Comparison of ENCODE assay signal across 16 cellular contexts in the genomic region with DNA sequence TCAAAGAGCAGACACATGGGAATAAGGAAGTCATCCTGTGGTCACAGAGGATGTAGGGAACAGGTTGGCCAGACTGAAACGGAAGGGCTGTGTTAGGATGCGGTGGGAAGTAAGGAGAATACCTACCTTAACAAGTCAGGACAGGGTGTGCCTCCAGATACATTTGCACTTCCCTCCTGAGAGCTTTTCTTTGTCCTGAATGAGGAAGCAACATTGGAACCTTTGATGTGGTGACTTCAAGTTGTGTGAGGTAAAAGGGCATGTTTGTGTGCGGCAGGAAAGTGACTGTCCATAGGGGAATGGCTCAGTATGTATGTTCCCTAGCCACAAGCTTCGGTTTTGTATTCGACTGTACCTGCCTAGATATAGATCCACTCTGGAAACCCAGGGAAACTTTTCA. TPM values are rescaled to one million over a fixed set of nuclear protein-coding genes. Genes with fewer than 3 reads are reported as not detected.
DNase-seq lines count a peak whose midpoint lies in the region; ATAC-seq, FAIRE-seq and TF ChIP-seq lines count a peak whose summit lies in the region.
"Had no signal": no experiment of that assay in that cellular context is flagged by ENCODE, and none has a peak within 500 bp of the region (broad histone marks: within the 10 kb centered on the region; RNA-seq: fewer than 3 reads in every experiment).

No MANE protein-coding gene starts in this region.

- no peaks in the 10 kb centered on the region for H3K36me3 ChIP-seq in GM12878 (ENCODE audit: control insufficient read depth in 2 of 2, insufficient read depth in 2 of 2, low read length in 1 of 2)
- H3K36me3 ChIP-seq: BE2C had no signal

- H3K4me3 Mint-ChIP-seq in activated CD4-positive, alpha-beta T cell treated with anti-CD3 and anti-CD28 coated beads, Interleukin-2, amount 10 ng/mL, durations not matched to agents 7 days and 5 days: no peak overlapping the region
- H3K4me3 Mint-ChIP-seq: CD8-positive, alpha-beta memory T cell had no signal

- H3K4me2 ChIP-seq in GM12878 (ENCODE audit: control insufficient read depth, insufficient read depth): no peak overlapping the region

- ATAC-seq in GM12878 (no peak; the same call in 2 of the 3 replicates), HG03354 (IDR thresholded peaks at IDR 0.05; ENCODE audit: poor library complexity, severe bottlenecking, unreplicated experiment) (no peak), GM19023 (IDR thresholded peaks at IDR 0.05; ENCODE audit: unreplicated experiment) (no peak)
- ATAC-seq: HepG2 had no signal

- H3K9ac ChIP-seq in GM12878 (ENCODE audit: control insufficient read depth, insufficient read depth, low read length): no peak overlapping the region

- peak; percentile 5 for DNase-seq in HT1080 (ENCODE audit: low read depth)
- DNase-seq in GM12878 (ENCODE audit: low read depth, low spot score): no peak
- DNase-seq in islet precursor cell: peak; percentile 56
- DNase-seq in AG08396 (ENCODE audit: low spot score): no peak
- DNase-seq in activated CD4-positive, alpha-beta T cell treated with anti-CD3 and anti-CD28 coated beads, Interleukin-2, amount 10 ng/mL, durations not matched to agents 7 days and 5 days: no peak
- DNase-seq: BE2C; Caco-2; CD8-positive, alpha-beta memory T cell; DMS53; GF-D8 had no signal

- H3K4me1 ChIP-seq in GM12878 (ENCODE audit: control insufficient read depth, insufficient read depth, low read length): no peaks in the 10 kb centered on the region; the same call in 1 of the 2 replicates
- H3K4me1 ChIP-seq: Caco-2 had no signal

- CTCF ChIA-PET in GM12878 (lab: Yijun Ruan, JAX): interaction anchor here (0.9 to 9.9 kb wide), 6 partner anchors 19 to 170 kb away, joined by 3 to 440 read pairs (median 3); no protein-coding TSS in a partner anchor
- CTCF ChIA-PET in activated CD4-positive, alpha-beta T cell treated with anti-CD3 and anti-CD28 coated beads, Interleukin-2, amount 10 ng/mL, durations not matched to agents 7 days and 5 days (lab: Charles Lee): no interaction called here

- in situ Hi-C loops in GM12878 (cut with MboI): loop anchor here (5.0 kb wide), 1 partner anchor 173 kb away; no protein-coding TSS in a partner anchor

- POLR2A ChIA-PET in GM12878 (lab: Charles Lee): interaction anchor here (0.5 to 2.2 kb wide), 3 partner anchors 165 to 170 kb away, joined by 3 to 10 read pairs (median 4); no protein-coding TSS in a partner anchor
- POLR2A ChIA-PET in activated CD4-positive, alpha-beta T cell treated with anti-CD3 and anti-CD28 coated beads, Interleukin-2, amount 10 ng/mL, durations not matched to agents 7 days and 5 days (lab: Charles Lee): no interaction called here

- H3K79me2 ChIP-seq in GM12878 (ENCODE audit: control insufficient read depth, insufficient read depth, low read length): no peaks in the 10 kb centered on the region

- TF ChIP-seq EP300 in GM12878 (IDR thresholded peaks at IDR 0.05; ENCODE audit: borderline replicate concordance in 1 of 2, control insufficient read depth in 1 of 2, low read depth in 2 of 2, low read length in 2 of 2): no peak

- WGBS in GM12878 (ENCODE audit: insufficient coverage, insufficient replicate concordance, low lambda C conversion rate, missing lambda C conversion rate): 26% methylated on average over 5 of the region's 5 CpGs

- no peaks in the 10 kb centered on the region for H3K36me3 Mint-ChIP-seq in activated CD4-positive, alpha-beta T cell treated with anti-CD3 and anti-CD28 coated beads, Interleukin-2, amount 10 ng/mL, durations not matched to agents 7 days and 5 days (ENCODE audit: low read depth)
- H3K36me3 Mint-ChIP-seq: CD8-positive, alpha-beta memory T cell had no signal

- RAD21 ChIA-PET in GM12878 (lab: Charles Lee; ENCODE audit: unreplicated experiment): interaction anchor here (0.9 to 1.7 kb wide), 4 partner anchors 10 to 200 kb away, joined by 3 to 23 read pairs (median 4); no protein-coding TSS in a partner anchor

- H2AFZ ChIP-seq in GM12878 (ENCODE audit: control insufficient read depth, low read depth, low read length): no peak overlapping the region

- H3K27me3 ChIP-seq in GM12878 (replicated peaks in 1 of 2; ENCODE audit: control insufficient read depth in 2 of 2, insufficient read depth in 2 of 2, low read length in 1 of 2): no peaks in the 10 kb centered on the region
- H3K27me3 ChIP-seq: BE2C had no signal

- SMC1A ChIA-PET in GM12878 (lab: Charles Lee; ENCODE audit: uncharacterized antibody, unreplicated experiment): interaction anchor here (0.6 to 8.9 kb wide), 4 partner anchors 136 to 272 kb away, joined by 3 to 530 read pairs (median 4); no protein-coding TSS in a partner anchor

- no peak for TF ChIP-seq POLR2A in GM12878 (IDR thresholded peaks at IDR 0.05; ENCODE audit: low read depth, low read length)

- intact Hi-C loops in GM12878 (cut with micrococcal nuclease; ENCODE audit: unreplicated experiment): loop anchor here (10.0 kb wide), 2 partner anchors 135 to 525 kb away; no protein-coding TSS in a partner anchor

- no peaks in the 10 kb centered on the region for H3K4me1 Mint-ChIP-seq in activated CD4-positive, alpha-beta T cell treated with anti-CD3 and anti-CD28 coated beads, Interleukin-2, amount 10 ng/mL, durations not matched to agents 7 days and 5 days
- H3K4me1 Mint-ChIP-seq: CD8-positive, alpha-beta memory T cell had no signal

- no peaks in the 10 kb centered on the region for H3K9me3 ChIP-seq in GM12878 (replicated peaks; ENCODE audit: control insufficient read depth, insufficient read depth, low read length)
- H3K9me3 ChIP-seq: BE2C, Caco-2 had no signal

- no peak overlapping the region for H3K27ac Mint-ChIP-seq in activated CD4-positive, alpha-beta T cell treated with anti-CD3 and anti-CD28 coated beads, Interleukin-2, amount 10 ng/mL, durations not matched to agents 7 days and 5 days
- H3K27ac Mint-ChIP-seq: CD8-positive, alpha-beta memory T cell had no signal

- no peak overlapping the region for H3K27ac ChIP-seq in GM12878 (ENCODE audit: control insufficient read depth, insufficient read depth)

- BruUV-seq in GM12878 (replicated peaks; lab: Mats Ljungman, UMichigan): no TSS peak

- H3K27me3 Mint-ChIP-seq in activated CD4-positive, alpha-beta T cell treated with anti-CD3 and anti-CD28 coated beads, Interleukin-2, amount 10 ng/mL, durations not matched to agents 7 days and 5 days: no peaks in the 10 kb centered on the region

- H4K20me1 ChIP-seq in GM12878 (ENCODE audit: control insufficient read depth, insufficient read depth): no peaks in the 10 kb centered on the region

- peaks cover 2% of the 10 kb centered on the region for H3K9me3 Mint-ChIP-seq in activated CD4-positive, alpha-beta T cell treated with anti-CD3 and anti-CD28 coated beads, Interleukin-2, amount 10 ng/mL, durations not matched to agents 7 days and 5 days

- no peak for FAIRE-seq in GM12878 (lab: Jason Lieb, UNC)
- FAIRE-seq: A204.1, H54, HepG2, HTR-8/SVneo had no signal

- no peak for TF ChIP-seq RAD21 in GM12878 (IDR thresholded peaks at IDR 0.05; ENCODE audit: insufficient read depth, low read depth, low read length)

- no peak overlapping the region for H3K4me3 ChIP-seq in GM12878

- no peak for TF ChIP-seq CTCF in GM12878 (IDR thresholded peaks at IDR 0.05 in 2 of 3, conservative IDR thresholded peaks at IDR 0.05 in 1 of 3; ENCODE audit: control insufficient read depth in 2 of 3, extremely low read depth in 1 of 3, insufficient read depth in 1 of 3, low read depth in 3 of 3, low read length in 3 of 3)

TF ChIP-seq in GM12878, 131 proteins besides CTCF, POLR2A, EP300 and RAD21 (continues in another document):
- TF ChIP-seq SMARCA5 (IDR thresholded peaks at IDR 0.05): no peak
- no peak for TF ChIP-seq MYB (IDR thresholded peaks at IDR 0.05; ENCODE audit: borderline replicate concordance, low read depth, low read length)
- TF ChIP-seq POLR2AphosphoS5 (IDR thresholded peaks at IDR 0.05; ENCODE audit: low read length): no peak
- TF ChIP-seq ESRRA (IDR thresholded peaks at IDR 0.05; ENCODE audit: low read length): no peak
- TF ChIP-seq HDAC2 (IDR thresholded peaks at IDR 0.05): no peak
- no peak for TF ChIP-seq YBX1 (IDR thresholded peaks at IDR 0.05)
- no peak for TF ChIP-seq SIN3A (IDR thresholded peaks at IDR 0.05; ENCODE audit: low read depth, low read length)
- TF ChIP-seq CBX3 (IDR thresholded peaks at IDR 0.05; ENCODE audit: borderline replicate concordance, low read depth): no peak
- TF ChIP-seq BRCA1 (IDR thresholded peaks at IDR 0.05; ENCODE audit: low read depth, low read length): no peak
- no peak for TF ChIP-seq PAX8 (IDR thresholded peaks at IDR 0.05)

RNA-seq across cellular contexts. Expression of gene LRRTM1, which starts 24.9 kb away (rescaled TPM):
- not detected in 2 replicates for total RNA-seq in HT1080 (2014; rRNA removed; shearing (Covaris generic))
- 0.37 TPM in 1 of 2 replicates, not detected in the other for polyA plus RNA-seq in HT1080 (2015; cell fraction: cytosol; rRNA removed)
- not detected in 2 replicates for polyA plus RNA-seq in HT1080 (2015; cell fraction: nucleus; rRNA removed)
- not detected in 2 replicates for total RNA-seq in GM12878 (2013; cell fraction: nucleolus; rRNA removed)
- total RNA-seq in GM12878 (2014; rRNA removed) (not detected in 2 replicates), GM12878 (2014; rRNA removed; fragmentation: Illumina TruSeq; extraction: Trizol) (not detected in 2 replicates), GM12878 (2021) (not detected in 2 replicates)
- polyA plus RNA-seq in GM12878 (2011; ENCODE audit: low read depth): not detected
- polyA plus RNA-seq in GM12878 (2011; rRNA removed) (not detected in 2 replicates), GM12878 (2014; fragmentation: Illumina TruSeq; extraction: Trizol) (not detected in 2 replicates), GM12878 (2014; fragmentation: Nextera tagmentation; extraction: Ambion mirVana) (not detected), GM12878 (2014; rRNA removed) (not detected in 2 replicates), GM12878 (2016; fragmentation: Nextera tagmentation; extraction: Ambion mirVana) (not detected)
- not detected in 2 replicates for polyA plus RNA-seq in GM12878 (2011; cell fraction: cytosol; rRNA removed)
- polyA plus RNA-seq in GM12878 (2011; cell fraction: nucleus; rRNA removed): not detected in 2 replicates
- not detected in 2 replicates for polyA plus RNA-seq in GM12878 (2012)
- not detected in 2 replicates for polyA minus RNA-seq in GM12878 (2011; rRNA and poly(A)+ RNA removed)
- not detected in 2 replicates for polyA minus RNA-seq in GM12878 (2011; cell fraction: cytosol; rRNA and poly(A)+ RNA removed)
- polyA minus RNA-seq in GM12878 (2011; cell fraction: nucleus; rRNA and poly(A)+ RNA removed): not detected in 2 replicates
- total RNA-seq in activated CD4-positive, alpha-beta T cell treated with anti-CD3 and anti-CD28 coated beads, Interleukin-2, amount 10 ng/mL, durations not matched to agents 7 days and 5 days: not detected
- total RNA-seq: Caco-2; CD8-positive, alpha-beta memory T cell; HepG2 had no signal
- polyA plus RNA-seq: CD8-positive, alpha-beta memory T cell; HepG2 had no signal

Comparison
In these comparisons a context has a peak if more than half of its experiments do, and no peak if none do; other contexts are left out.
1. DNase-seq: peak in HT1080 (single experiment) and islet precursor cell (single experiment); none in GM12878 (single experiment), AG08396 (single experiment) and activated CD4-positive, alpha-beta T cell treated with anti-CD3 and anti-CD28 coated beads, Interleukin-2, amount 10 ng/mL, durations not matched to agents 7 days and 5 days (single experiment).